Comparison of ENCODE assay signal across 11 cellular contexts in the genomic region with DNA sequence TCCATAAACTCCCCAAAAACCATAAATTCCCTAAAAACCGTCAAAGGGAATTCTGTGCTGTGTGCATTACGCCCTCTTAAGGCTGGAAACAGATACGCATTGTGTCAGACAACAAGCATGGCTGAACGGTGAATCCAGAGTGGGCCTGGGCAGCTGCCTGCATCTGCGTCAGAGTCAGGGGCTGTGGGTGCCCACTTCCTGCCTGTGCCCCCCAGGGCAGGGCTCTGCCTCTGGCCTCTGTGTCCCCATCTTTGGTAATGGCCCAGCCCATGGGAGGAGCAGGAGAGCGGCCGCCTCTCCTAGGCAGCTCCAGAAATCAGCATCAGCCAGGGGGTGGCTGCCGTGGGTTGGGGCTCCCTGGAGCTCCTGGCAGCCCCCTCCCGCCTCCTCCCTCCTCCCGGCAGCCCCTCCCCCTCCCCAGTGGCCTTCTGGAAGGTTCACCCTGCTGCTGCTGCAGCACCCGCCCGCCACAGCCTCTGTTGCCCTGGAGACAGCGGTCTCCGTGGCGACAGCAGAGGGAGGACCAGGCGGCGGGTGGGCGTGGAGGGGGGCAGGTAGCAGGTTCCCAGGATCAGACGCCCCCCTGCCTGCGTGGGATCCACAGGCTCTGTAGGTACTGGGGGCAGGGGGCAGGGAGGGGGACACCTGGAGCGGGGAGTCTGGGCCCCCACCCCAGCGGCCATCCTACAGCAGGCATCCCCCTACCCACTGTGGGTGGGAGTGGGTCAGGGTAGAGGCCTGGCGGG. TPM values are rescaled to one million over a fixed set of nuclear protein-coding genes. Genes with fewer than 3 reads are reported as not detected.
DNase-seq lines count a peak whose midpoint lies in the region; ATAC-seq, FAIRE-seq and TF ChIP-seq lines count a peak whose summit lies in the region.
"Had no signal": no experiment of that assay in that cellular context is flagged by ENCODE, and none has a peak within 500 bp of the region (broad histone marks: within the 10 kb centered on the region; RNA-seq: fewer than 3 reads in every experiment).

No MANE protein-coding gene starts in this region.

- peaks cover 7% of the 10 kb centered on the region for H3K4me1 Mint-ChIP-seq in stimulated activated effector memory CD8-positive, alpha-beta T cell treated with anti-CD3 and anti-CD28 coated beads, Interleukin-12 subunit alpha, Interleukin-12 subunit beta, amount 100 ng/mL, for 72 hours

- TF ChIP-seq CTCF in HepG2 (CRISPR knock-in tag; IDR thresholded peaks at IDR 0.05), result peak; percentile 66
- no peak for TF ChIP-seq CTCF in right lobe of liver (IDR thresholded peaks at IDR 0.05)
- TF ChIP-seq CTCF in RWPE1 (conservative IDR thresholded peaks at IDR 0.05; ENCODE audit: low read depth), result peak; percentile 46
- peak; percentile 60 for TF ChIP-seq CTCF in fibroblast of villous mesenchyme (IDR thresholded peaks at IDR 0.05; ENCODE audit: insufficient read depth, low read depth, low read length)

- H3K9me3 Mint-ChIP-seq in stimulated activated effector memory CD8-positive, alpha-beta T cell treated with anti-CD3 and anti-CD28 coated beads, Interleukin-12 subunit alpha, Interleukin-12 subunit beta, amount 100 ng/mL, for 72 hours, result no peaks in the 10 kb centered on the region
- H3K9me3 Mint-ChIP-seq: effector memory CD8-positive, alpha-beta T cell; naive thymus-derived CD8-positive, alpha-beta T cell had no signal

- peaks cover 4 to 34% of the 10 kb centered on the region in 2 experiments for H3K27me3 ChIP-seq in HepG2 (ENCODE audit: control insufficient read depth in 1 of 2, insufficient read depth in 2 of 2, low read length in 2 of 2)
- peaks cover 0 to 11% of the 10 kb centered on the region in 2 donors for H3K27me3 ChIP-seq in right lobe of liver

- peak; percentile 13; the same call in 1 of the 3 replicates for ATAC-seq in HepG2
- ATAC-seq in right lobe of liver, result no peak
- ATAC-seq in GM21737 (IDR thresholded peaks at IDR 0.05; ENCODE audit: unreplicated experiment), result no peak
- ATAC-seq in stimulated activated effector memory CD8-positive, alpha-beta T cell treated with anti-CD3 and anti-CD28 coated beads, Interleukin-12 subunit alpha, Interleukin-12 subunit beta, amount 100 ng/mL, for 72 hours, result no peak
- ATAC-seq: effector memory CD8-positive, alpha-beta T cell; naive thymus-derived CD8-positive, alpha-beta T cell had no signal

- in situ Hi-C loops in HepG2 (cut with HindIII; ENCODE audit: extremely low pct_ligation_motif_present, low pct_unique_long_range_greater_than_20kb), result loop anchor here (10.0 to 25.0 kb wide), 2 partner anchors 219 to 722 kb away; no protein-coding TSS in a partner anchor

- no peak overlapping the region for H3K27ac Mint-ChIP-seq in stimulated activated effector memory CD8-positive, alpha-beta T cell treated with anti-CD3 and anti-CD28 coated beads, Interleukin-12 subunit alpha, Interleukin-12 subunit beta, amount 100 ng/mL, for 72 hours
- H3K27ac Mint-ChIP-seq: effector memory CD8-positive, alpha-beta T cell; naive thymus-derived CD8-positive, alpha-beta T cell had no signal

- no peak for TF ChIP-seq EP300 in HepG2 (IDR thresholded peaks at IDR 0.05; ENCODE audit: low read depth in 2 of 2, low read length in 2 of 2)
- no peak for TF ChIP-seq EP300 in HepG2 (CRISPR knock-in tag; IDR thresholded peaks at IDR 0.05; ENCODE audit: borderline replicate concordance)

- CTCF ChIA-PET in HepG2 (lab: Yijun Ruan, JAX; ENCODE audit: low intra/inter-chr PET ratio, low total read pairs), result no interaction called here
- CTCF ChIA-PET in RWPE1 (lab: Yijun Ruan, JAX), result interaction anchor here (0.7 kb wide), 1 partner anchor 39 kb away, joined by 4 read pairs; no protein-coding TSS in a partner anchor

- no peaks in the 10 kb centered on the region for H3K9me3 ChIP-seq in HepG2 (ENCODE audit: low read length)
- no peaks in the 10 kb centered on the region for H3K9me3 ChIP-seq in right lobe of liver

- POLR2A ChIA-PET in HepG2 (lab: Yijun Ruan, JAX), result no interaction called here
- POLR2A ChIA-PET in RWPE1 (lab: Yijun Ruan, JAX; ENCODE audit: low non-redundant PET), result no interaction called here

- no peak for FAIRE-seq in HepG2 (lab: Jason Lieb, UNC)
- FAIRE-seq in urothelium cell line (lab: Jason Lieb, UNC), result peak; percentile 17

- H3K4me1 ChIP-seq in HepG2 (ENCODE audit: insufficient read depth, low read length), result peaks cover 48% of the 10 kb centered on the region
- H3K4me1 ChIP-seq in right lobe of liver, result peaks cover 0 to 18% (median 0%) of the 10 kb centered on the region in 4 donors

- WGBS in HepG2 (ENCODE audit: low lambda C conversion rate), result 35% methylated on average over 10 of the region's 23 CpGs
- WGBS in right lobe of liver (ENCODE audit: insufficient coverage, low coverage, low lambda C conversion rate, missing lambda C conversion rate), result 12% methylated on average over 3 of the region's 23 CpGs

- no peak overlapping the region for H3K4me3 ChIP-seq in HepG2 (replicated peaks in 1 of 3; ENCODE audit: insufficient read depth in 1 of 3, low read depth in 2 of 3, low read length in 3 of 3)
- H3K4me3 ChIP-seq in right lobe of liver, result no peak overlapping the region
- H3K4me3 ChIP-seq in fibroblast of villous mesenchyme (ENCODE audit: low read depth, low read length), result no peak overlapping the region

- H3K4me3 Mint-ChIP-seq in stimulated activated effector memory CD8-positive, alpha-beta T cell treated with anti-CD3 and anti-CD28 coated beads, Interleukin-12 subunit alpha, Interleukin-12 subunit beta, amount 100 ng/mL, for 72 hours, result no peak overlapping the region
- H3K4me3 Mint-ChIP-seq: effector memory CD8-positive, alpha-beta T cell had no signal

- H3K4me2 ChIP-seq in HepG2 (ENCODE audit: low read depth, low read length), result no peak overlapping the region

- no peak overlapping the region for H3K9ac ChIP-seq in HepG2 (ENCODE audit: insufficient read depth, low read depth, low read length)

- DNase-seq in HepG2 (ENCODE audit: low spot score) (no peak), right lobe of liver (no peak), RWPE1 (ENCODE audit: low spot score) (no peak), fibroblast of villous mesenchyme (ENCODE audit: low read depth) (peak; percentile 30), urothelium cell line (ENCODE audit: low spot score) (no peak), posterior vena cava (ENCODE audit: low spot score) (no peak)
- DNase-seq in stimulated activated effector memory CD8-positive, alpha-beta T cell treated with anti-CD3 and anti-CD28 coated beads, Interleukin-12 subunit alpha, Interleukin-12 subunit beta, amount 100 ng/mL, for 72 hours (ENCODE audit: low spot score in 2 of 2), result no peak
- DNase-seq: activated CD4-positive, alpha-beta T cell treated with anti-CD3 and anti-CD28 coated beads for 48 hours; effector memory CD8-positive, alpha-beta T cell; naive thymus-derived CD8-positive, alpha-beta T cell had no signal

- intact Hi-C loops in HepG2 (cut with micrococcal nuclease; ENCODE audit: unreplicated experiment), result loop anchor here (10.0 kb wide), 4 partner anchors 61 to 729 kb away; a partner anchor contains a TSS
- intact Hi-C loops in right lobe of liver (cut with DNase I), result no loop called here
- intact Hi-C loops in posterior vena cava (cut with DNase I), result no loop called here

- BruUV-seq in HepG2 (replicated peaks; lab: Mats Ljungman, UMichigan), result no TSS peak

- H3K36me3 ChIP-seq in HepG2 (replicated peaks in 1 of 2; ENCODE audit: control insufficient read depth in 1 of 2, insufficient read depth in 2 of 2, low read length in 2 of 2) (no peaks in the 10 kb centered on the region), right lobe of liver (no peaks in the 10 kb centered on the region)

- H4K20me1 ChIP-seq in HepG2 (ENCODE audit: insufficient read depth, low read length), result no peaks in the 10 kb centered on the region

- no peak overlapping the region for H3K27ac ChIP-seq in HepG2 (ENCODE audit: extremely low read length, insufficient read depth, low read length)
- H3K27ac ChIP-seq in right lobe of liver, result no peak overlapping the region
- H3K27ac ChIP-seq in RWPE1, result no peak overlapping the region

- peak; percentile 20; the same call in 1 of the 2 replicates for TF ChIP-seq RAD21 in HepG2 (CRISPR knock-in tag; IDR thresholded peaks at IDR 0.05)

- H2AFZ ChIP-seq in HepG2 (ENCODE audit: low read length), result no peak overlapping the region

- TF ChIP-seq POLR2A in HepG2 (IDR thresholded peaks at IDR 0.05; ENCODE audit: insufficient read depth in 1 of 2, low read depth in 2 of 2, low read length in 2 of 2) (no peak), right lobe of liver (IDR thresholded peaks at IDR 0.05) (no peak)

- no peaks in the 10 kb centered on the region for H3K36me3 Mint-ChIP-seq in stimulated activated effector memory CD8-positive, alpha-beta T cell treated with anti-CD3 and anti-CD28 coated beads, Interleukin-12 subunit alpha, Interleukin-12 subunit beta, amount 100 ng/mL, for 72 hours

- H3K79me2 ChIP-seq in HepG2 (ENCODE audit: insufficient read depth, low read length), result no peaks in the 10 kb centered on the region

TF ChIP-seq in HepG2, 621 proteins besides CTCF, POLR2A, EP300 and RAD21 (continues in another document):
- no peak for TF ChIP-seq ZNF775 (CRISPR knock-in tag; IDR thresholded peaks at IDR 0.05; ENCODE audit: borderline replicate concordance)

RNA-seq across cellular contexts. Expression of a gene that starts 5.9 kb away (rescaled TPM):
- 0.38 and 0.80 TPM in 2 replicates for total RNA-seq in HepG2 (2016; rRNA removed; fragmentation: Illumina TruSeq; extraction: Trizol)
- total RNA-seq in HepG2 (2016; cell fraction: cytosol; rRNA removed; fragmentation: Illumina TruSeq; extraction: Trizol; ENCODE audit: low read depth), result 0.79 and 1.1 TPM in 2 replicates
- 0.36 and 0.78 TPM in 2 replicates for total RNA-seq in HepG2 (2016; cell fraction: insoluble cytoplasmic fraction; rRNA removed; fragmentation: Illumina TruSeq; extraction: Trizol)
- 1.2 and 1.4 TPM in 2 replicates for total RNA-seq in HepG2 (2016; cell fraction: membrane; rRNA removed; fragmentation: Illumina TruSeq; extraction: Trizol)
- 0.69 and 0.75 TPM in 2 replicates for total RNA-seq in HepG2 (2016; cell fraction: nucleus; rRNA removed; fragmentation: Illumina TruSeq; extraction: Trizol)
- 0.55 and 2.0 TPM in 2 replicates for polyA plus RNA-seq in HepG2 (2011; rRNA removed)
- 0.69 and 1.1 TPM in 2 replicates for polyA plus RNA-seq in HepG2 (2011; cell fraction: cytosol; rRNA removed)
- 3.2 and 5.2 TPM in 2 replicates for polyA plus RNA-seq in HepG2 (2011; cell fraction: nucleus; rRNA removed)
- polyA plus RNA-seq in HepG2 (2012), result 0.24 and 0.57 TPM in 2 replicates
- 0.80 and 1.2 TPM in 2 replicates for polyA plus RNA-seq in HepG2 (2016; cell fraction: cytosol; fragmentation: Illumina TruSeq; extraction: Trizol; ENCODE audit: low read depth)
- polyA plus RNA-seq in HepG2 (2016; cell fraction: insoluble cytoplasmic fraction; fragmentation: Illumina TruSeq; extraction: Trizol; ENCODE audit: low read depth), result 0.53 and 1.4 TPM in 2 replicates
- 1.5 and 2.6 TPM in 2 replicates for polyA plus RNA-seq in HepG2 (2016; cell fraction: membrane; fragmentation: Illumina TruSeq; extraction: Trizol; ENCODE audit: low read depth)
- polyA plus RNA-seq in HepG2 (2016; cell fraction: nucleus; fragmentation: Illumina TruSeq; extraction: Trizol; ENCODE audit: insufficient read depth, low read depth), result 2.1 and 2.8 TPM in 2 replicates
- 0.70 and 1.1 TPM in 2 replicates for polyA minus RNA-seq in HepG2 (2011; rRNA and poly(A)+ RNA removed; ENCODE audit: low replicate concordance)
- polyA minus RNA-seq in HepG2 (2011; cell fraction: cytosol; rRNA and poly(A)+ RNA removed), result 1.5 TPM in 1 of 2 replicates, not detected in the other
- 1.4 and 2.6 TPM in 2 replicates for polyA minus RNA-seq in HepG2 (2011; cell fraction: nucleus; rRNA and poly(A)+ RNA removed)
- total RNA-seq in right lobe of liver, result 1 to 10 TPM in 2 of 6 experiments, under 1 TPM in 4; 0.58 to 3.9 (median 0.73) TPM
- 8.6 and 13.9 TPM in 2 replicates for total RNA-seq in fibroblast of villous mesenchyme
- 1 to 10 TPM; 4.3 to 5.8 TPM for total RNA-seq in posterior vena cava
- polyA plus RNA-seq: naive thymus-derived CD8-positive, alpha-beta T cell had no signal

Comparison
In these comparisons a context has a peak if more than half of its experiments do, and no peak if none do; other contexts are left out.
1. CTCF ChIP-seq: peak in HepG2 (single experiment), RWPE1 (single experiment) and fibroblast of villous mesenchyme (single experiment); none in right lobe of liver (0 of 4).